11 cellular contexts compared by ENCODE assay signal in the genomic region with DNA sequence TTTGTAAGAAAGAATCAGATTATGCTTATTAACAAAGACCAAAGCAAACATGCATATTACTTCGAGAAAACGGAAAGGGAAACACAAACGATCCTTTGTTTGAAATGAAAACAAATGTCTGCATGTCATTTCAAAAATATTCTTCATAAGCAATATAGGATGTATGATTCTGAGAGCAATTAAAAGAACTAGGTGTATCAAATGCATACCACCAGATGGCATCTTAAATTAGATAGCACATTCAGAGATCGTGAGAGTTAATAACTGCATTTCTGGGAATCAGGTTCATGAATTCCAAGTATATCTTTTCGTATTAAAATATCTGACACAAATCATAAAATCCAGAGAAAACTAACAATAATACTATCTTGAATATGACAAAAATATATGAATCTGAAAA.
A peak's percentile ranks its signal among the peaks of the same experiment; 100 is the strongest.
DNase-seq lines count a peak whose midpoint lies in the region; ATAC-seq and TF ChIP-seq lines count a peak whose summit lies in the region.
"Had no signal": no experiment of that assay in that cellular context is flagged by ENCODE, and none has a peak within 500 bp of the region (broad histone marks: within the 10 kb centered on the region; RNA-seq: fewer than 3 reads in every experiment).

No MANE protein-coding gene starts in this region.

- TF ChIP-seq POLR2A in adrenal gland (IDR thresholded peaks at IDR 0.05): no peak

- H3K4me3 ChIP-seq in KMS-11 (IDR thresholded peaks at IDR 0.05; ENCODE audit: insufficient read depth, low read depth, low read length) (no peak overlapping the region), adrenal gland (no peak overlapping the region), lower lobe of right lung (no peak overlapping the region)
- H3K4me3 ChIP-seq: gastroesophageal sphincter had no signal

- peak; percentile 11 for DNase-seq in COLO829 (ENCODE audit: low spot score)
- DNase-seq in adrenal gland: no peak
- DNase-seq in lower lobe of right lung: no peak
- no peak for DNase-seq in COLO668 (lab: John Stamatoyannopoulos, UW; ENCODE audit: unreplicated experiment)
- no peak for DNase-seq in activated CD4-positive, alpha-beta memory T cell treated with anti-CD3 and anti-CD28 coated beads, Interleukin-2, amount 10 ng/mL, durations not matched to agents 7 days and 5 days
- no peak for DNase-seq in NK-92 (lab: John Stamatoyannopoulos, UW; ENCODE audit: unreplicated experiment)
- no peak for DNase-seq in SKM-1 (lab: John Stamatoyannopoulos, UW; ENCODE audit: unreplicated experiment)
- DNase-seq: activated T-cell treated with anti-CD3 and anti-CD28 coated beads for 4 hours had no signal

- H3K27ac ChIP-seq in KMS-11: no peak overlapping the region
- H3K27ac ChIP-seq in adrenal gland: no peak overlapping the region
- no peak overlapping the region for H3K27ac ChIP-seq in lower lobe of right lung
- H3K27ac ChIP-seq: gastroesophageal sphincter had no signal

- no peak overlapping the region for H3K4me3 Mint-ChIP-seq in activated CD4-positive, alpha-beta memory T cell treated with anti-CD3 and anti-CD28 coated beads, Interleukin-2, amount 10 ng/mL, durations not matched to agents 7 days and 5 days
- H3K4me3 Mint-ChIP-seq: IgD-negative memory B cell had no signal

- TF ChIP-seq CTCF in KMS-11 (conservative IDR thresholded peaks at IDR 0.05; ENCODE audit: low read depth, low read length) (0 out of 2 replicates have a peak, but pooled peaks have one; percentile 21), adrenal gland (IDR thresholded peaks at IDR 0.05) (peak in 5 of 6 experiments; percentile 2 to 44 (median 25)), lower lobe of right lung (IDR thresholded peaks at IDR 0.05) (peak; percentile 22)

- CTCF ChIA-PET in activated CD4-positive, alpha-beta memory T cell treated with anti-CD3 and anti-CD28 coated beads, Interleukin-2, amount 10 ng/mL, durations not matched to agents 7 days and 5 days (lab: Charles Lee): interaction anchor here (0.9 to 1.4 kb wide), 2 partner anchors 18 to 159 kb away, joined by 3 read pairs; no protein-coding TSS in a partner anchor

- H4K20me1 ChIP-seq in KMS-11 (ENCODE audit: insufficient read depth): peaks cover 5% of the 10 kb centered on the region; the same call in 1 of the 2 replicates

- H3K36me3 Mint-ChIP-seq in activated CD4-positive, alpha-beta memory T cell treated with anti-CD3 and anti-CD28 coated beads, Interleukin-2, amount 10 ng/mL, durations not matched to agents 7 days and 5 days (ENCODE audit: low read depth): peaks cover 13% of the 10 kb centered on the region

- H3K4me1 Mint-ChIP-seq in activated CD4-positive, alpha-beta memory T cell treated with anti-CD3 and anti-CD28 coated beads, Interleukin-2, amount 10 ng/mL, durations not matched to agents 7 days and 5 days: peaks cover 17% of the 10 kb centered on the region

- no peaks in the 10 kb centered on the region for H3K36me3 ChIP-seq in KMS-11 (ENCODE audit: insufficient read depth)
- H3K36me3 ChIP-seq in adrenal gland (replicated peaks in 1 of 2): no peaks in the 10 kb centered on the region
- H3K36me3 ChIP-seq in lower lobe of right lung: no peaks in the 10 kb centered on the region
- H3K36me3 ChIP-seq: gastroesophageal sphincter had no signal

- intact Hi-C loops in adrenal gland (cut with DNase I): loop anchor here in 1 of 2 donors (10.0 kb wide), 1 partner anchor 157 kb away; a partner anchor contains a TSS
- intact Hi-C loops in lower lobe of right lung (cut with DNase I): no loop called here

- H3K9me3 ChIP-seq in adrenal gland (replicated peaks in 1 of 3): no peaks in the 10 kb centered on the region
- H3K9me3 ChIP-seq in lower lobe of right lung: no peaks in the 10 kb centered on the region
- H3K9me3 ChIP-seq: gastroesophageal sphincter had no signal

- H3K9ac ChIP-seq in KMS-11: no peak overlapping the region

- 44 to 64% (median 54%) methylated on average over 5 of the region's 5 CpGs for WGBS in adrenal gland, 4 donors

- H3K4me2 ChIP-seq in KMS-11: no peak overlapping the region

- ATAC-seq in lower lobe of right lung: no peak
- ATAC-seq: gastroesophageal sphincter had no signal

- H3K27me3 Mint-ChIP-seq in activated CD4-positive, alpha-beta memory T cell treated with anti-CD3 and anti-CD28 coated beads, Interleukin-2, amount 10 ng/mL, durations not matched to agents 7 days and 5 days: no peaks in the 10 kb centered on the region
- H3K27me3 Mint-ChIP-seq: IgD-negative memory B cell had no signal

- H3K4me1 ChIP-seq in KMS-11 (ENCODE audit: low read depth, poor library complexity, severe bottlenecking) (peaks cover 5% of the 10 kb centered on the region), adrenal gland (replicated peaks in 1 of 2) (peaks cover 14 to 24% of the 10 kb centered on the region in 2 donors), lower lobe of right lung (peaks cover 35% of the 10 kb centered on the region)

- no peaks in the 10 kb centered on the region for H3K79me2 ChIP-seq in KMS-11 (ENCODE audit: insufficient read depth, low read depth)

- no peaks in the 10 kb centered on the region for H3K27me3 ChIP-seq in KMS-11 (ENCODE audit: insufficient read depth, low read depth)
- H3K27me3 ChIP-seq in adrenal gland: no peaks in the 10 kb centered on the region
- H3K27me3 ChIP-seq in lower lobe of right lung (ENCODE audit: low read depth): no peaks in the 10 kb centered on the region
- H3K27me3 ChIP-seq: gastroesophageal sphincter had no signal

- POLR2A ChIA-PET in activated CD4-positive, alpha-beta memory T cell treated with anti-CD3 and anti-CD28 coated beads, Interleukin-2, amount 10 ng/mL, durations not matched to agents 7 days and 5 days (lab: Charles Lee): no interaction called here

- H3K27ac Mint-ChIP-seq in activated CD4-positive, alpha-beta memory T cell treated with anti-CD3 and anti-CD28 coated beads, Interleukin-2, amount 10 ng/mL, durations not matched to agents 7 days and 5 days: no peak overlapping the region
- H3K27ac Mint-ChIP-seq: IgD-negative memory B cell had no signal

- H2AFZ ChIP-seq in KMS-11 (ENCODE audit: low read depth): no peak overlapping the region

- no peaks in the 10 kb centered on the region for H3K9me3 Mint-ChIP-seq in activated CD4-positive, alpha-beta memory T cell treated with anti-CD3 and anti-CD28 coated beads, Interleukin-2, amount 10 ng/mL, durations not matched to agents 7 days and 5 days
